ENCODE assay signal across 10 cellular contexts in the genomic region with DNA sequence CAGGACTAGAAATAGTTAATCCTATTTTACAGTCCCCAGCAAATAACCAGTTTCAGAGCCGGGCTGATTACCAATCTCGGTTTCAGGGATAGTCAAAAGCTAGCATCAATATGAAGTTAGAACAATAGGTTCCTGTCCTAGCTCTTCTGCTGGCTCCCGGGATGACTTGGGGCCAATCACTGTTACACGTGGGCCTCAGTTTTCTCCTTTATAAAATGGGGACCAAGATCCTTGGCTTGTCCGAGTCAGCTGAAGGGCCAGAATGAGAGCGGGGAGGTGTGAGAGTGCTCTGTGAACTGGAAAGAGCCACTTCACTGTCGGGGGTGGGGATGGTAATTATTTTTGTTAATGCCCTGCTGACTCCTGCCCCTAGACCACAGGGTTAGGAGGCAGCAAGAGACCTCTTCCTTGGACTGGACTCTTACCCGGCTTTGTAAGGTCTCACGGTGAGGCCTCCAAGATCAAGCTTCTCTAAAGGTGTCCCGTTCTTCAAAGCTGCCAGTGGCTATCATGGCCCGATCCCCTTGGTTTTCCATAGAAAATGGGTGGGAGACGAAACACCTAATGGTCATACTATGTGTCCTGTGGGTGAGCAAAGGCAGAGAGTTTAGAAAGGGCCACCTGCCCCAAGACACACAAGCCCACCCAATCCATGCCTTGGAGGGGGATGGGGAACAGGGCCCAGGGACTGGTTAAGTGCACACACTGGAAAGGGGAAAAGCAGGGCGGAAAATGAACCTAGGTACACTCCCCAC. TPM values are rescaled to one million over a fixed set of nuclear protein-coding genes. Genes with fewer than 3 reads are reported as not detected.
A peak's percentile ranks its signal among the peaks of the same experiment; 100 is the strongest.
DNase-seq lines count a peak whose midpoint lies in the region; ATAC-seq and TF ChIP-seq lines count a peak whose summit lies in the region.
"Had no signal": no experiment of that assay in that cellular context is flagged by ENCODE, and none has a peak within 500 bp of the region (broad histone marks: within the 10 kb centered on the region; RNA-seq: fewer than 3 reads in every experiment).

No MANE protein-coding gene starts in this region.

- H3K27ac ChIP-seq in WERI-Rb-1 (peak overlapping the region; percentile 100), foreskin keratinocyte (no peak overlapping the region)
- H3K27ac ChIP-seq: GM23248 had no signal

- DNase-seq in NCI-H1417 (lab: John Stamatoyannopoulos, UW) (peak in 2 of 3 experiments; percentile 45 to 49), NCI-H1417 treated with DMSO at 0.1 percent for 48 hours (lab: John Stamatoyannopoulos, UW) (no peak), WERI-Rb-1 (no peak), foreskin keratinocyte (no peak)
- DNase-seq in stimulated activated effector memory CD8-positive, alpha-beta T cell treated with anti-CD3 and anti-CD28 coated beads, Interleukin-12 subunit alpha, Interleukin-12 subunit beta, amount 100 ng/mL, for 72 hours (ENCODE audit: low spot score in 2 of 2): peak in 1 of 2 donors; percentile 60
- DNase-seq: GM23248 had no signal

- H3K4me1 ChIP-seq in iPS-15b (ENCODE audit: control insufficient read depth, insufficient read depth, low read length) (peaks cover 19% of the 10 kb centered on the region), foreskin keratinocyte (no peaks in the 10 kb centered on the region)

- H3K4me3 ChIP-seq in WERI-Rb-1 (ENCODE audit: low read depth, low read length) (peak overlapping the region; percentile 91), iPS-15b (ENCODE audit: low read depth, low read length) (peak overlapping the region; percentile 98)
- H3K4me3 ChIP-seq: GM23248 had no signal

- H3K36me3 Mint-ChIP-seq in stimulated activated effector memory CD8-positive, alpha-beta T cell treated with anti-CD3 and anti-CD28 coated beads, Interleukin-12 subunit alpha, Interleukin-12 subunit beta, amount 100 ng/mL, for 72 hours: peaks cover 71% of the 10 kb centered on the region

- ATAC-seq in stimulated activated effector memory CD8-positive, alpha-beta T cell treated with anti-CD3 and anti-CD28 coated beads, Interleukin-12 subunit alpha, Interleukin-12 subunit beta, amount 100 ng/mL, for 72 hours: no peak
- no peak for ATAC-seq in HG03469 (IDR thresholded peaks at IDR 0.05; ENCODE audit: unreplicated experiment)
- no peak for ATAC-seq in foreskin keratinocyte
- ATAC-seq in GM21723 (IDR thresholded peaks at IDR 0.05; ENCODE audit: unreplicated experiment): no peak

- H3K27ac Mint-ChIP-seq in stimulated activated effector memory CD8-positive, alpha-beta T cell treated with anti-CD3 and anti-CD28 coated beads, Interleukin-12 subunit alpha, Interleukin-12 subunit beta, amount 100 ng/mL, for 72 hours: peak overlapping the region; percentile 98

- no peaks in the 10 kb centered on the region for H3K27me3 ChIP-seq in WERI-Rb-1 (ENCODE audit: insufficient read depth, low read depth, severe bottlenecking)
- H3K27me3 ChIP-seq in iPS-15b (ENCODE audit: control insufficient read depth, insufficient read depth, low read length): no peaks in the 10 kb centered on the region
- H3K27me3 ChIP-seq in foreskin keratinocyte: no peaks in the 10 kb centered on the region

- H3K36me3 ChIP-seq in WERI-Rb-1 (peaks cover 51% of the 10 kb centered on the region), iPS-15b (ENCODE audit: control insufficient read depth, insufficient read depth, low read length) (peaks cover 28% of the 10 kb centered on the region)

- TF ChIP-seq CTCF in WERI-Rb-1 (IDR thresholded peaks at IDR 0.05; ENCODE audit: low read depth, low read length) (no peak), foreskin keratinocyte (conservative IDR thresholded peaks at IDR 0.05) (no peak)

- H3K4me1 Mint-ChIP-seq in stimulated activated effector memory CD8-positive, alpha-beta T cell treated with anti-CD3 and anti-CD28 coated beads, Interleukin-12 subunit alpha, Interleukin-12 subunit beta, amount 100 ng/mL, for 72 hours: peaks cover 75% of the 10 kb centered on the region

- no peak overlapping the region for H3K9ac ChIP-seq in iPS-15b (ENCODE audit: low read depth, low read length)

- peak overlapping the region; percentile 99 for H3K4me3 Mint-ChIP-seq in stimulated activated effector memory CD8-positive, alpha-beta T cell treated with anti-CD3 and anti-CD28 coated beads, Interleukin-12 subunit alpha, Interleukin-12 subunit beta, amount 100 ng/mL, for 72 hours

- H3K9me3 ChIP-seq in WERI-Rb-1 (ENCODE audit: severe bottlenecking): no peaks in the 10 kb centered on the region
- H3K9me3 ChIP-seq in iPS-15b (ENCODE audit: control insufficient read depth, insufficient read depth, low read length): no peaks in the 10 kb centered on the region

- no peaks in the 10 kb centered on the region for H3K9me3 Mint-ChIP-seq in stimulated activated effector memory CD8-positive, alpha-beta T cell treated with anti-CD3 and anti-CD28 coated beads, Interleukin-12 subunit alpha, Interleukin-12 subunit beta, amount 100 ng/mL, for 72 hours

RNA-seq across cellular contexts. Expression of gene UCP2, which starts 1.4 kb away (rescaled TPM):
- total RNA-seq in foreskin keratinocyte: 0.42 and 0.65 TPM in 2 replicates
- 1.0 and 1.2 TPM in 2 replicates for polyA plus RNA-seq in foreskin keratinocyte
- total RNA-seq: GM23248 had no signal

RNA-seq across cellular contexts. Expression of gene UCP3, which starts 27.7 kb away (rescaled TPM):
- total RNA-seq in foreskin keratinocyte: 0.21 and 0.48 TPM in 2 replicates
- polyA plus RNA-seq in foreskin keratinocyte: 0.12 and 0.26 TPM in 2 replicates
- polyA plus RNA-seq: GM23248 had no signal

RNA-seq across cellular contexts. Expression of gene DNAJB13, which starts 30.4 kb away (rescaled TPM):
- 0.07 TPM in 1 of 2 replicates, not detected in the other for total RNA-seq in foreskin keratinocyte
- polyA plus RNA-seq in foreskin keratinocyte: not detected in 2 replicates
- total RNA-seq: GM23248, NCI-H460 had no signal

Comparison
In these comparisons a context has a peak if more than half of its experiments do, and no peak if none do; other contexts are left out.
1. DNase-seq: peak in NCI-H1417 (2 of 3); none in NCI-H1417 treated with DMSO at 0.1 percent for 48 hours (single experiment), WERI-Rb-1 (single experiment) and foreskin keratinocyte (0 of 2).